In genomic region chrX:11792461-11793421, GRCh38 we compare ENCODE assay signal across 8 cellular contexts. TPM values are rescaled to one million over a fixed set of nuclear protein-coding genes. Genes with fewer than 3 reads are reported as not detected.
A peak's percentile ranks its signal among the peaks of the same experiment; 100 is the strongest.
DNase-seq lines count a peak whose midpoint lies in the region; ATAC-seq and TF ChIP-seq lines count a peak whose summit lies in the region.

No MANE protein-coding gene starts in this region.

- H3K79me2 ChIP-seq in OCI-LY7 (ENCODE audit: insufficient read depth, low read depth, low read length) = no peaks in the 10 kb centered on the region

- peak overlapping the region; percentile 48 for H3K4me2 ChIP-seq in OCI-LY7 (ENCODE audit: low read length)

- no peaks in the 10 kb centered on the region for H3K27me3 Mint-ChIP-seq in activated naive CD4-positive, alpha-beta T cell treated with anti-CD3 and anti-CD28 coated beads, Interleukin-2, amount 50 U/mL, for 24 hours

- intact Hi-C loops in OCI-LY7 (cut with micrococcal nuclease; ENCODE audit: unreplicated experiment) = no loop called here

- POLR2A ChIA-PET in OCI-LY7 (lab: Charles Lee) = interaction anchor here (0.7 to 1.4 kb wide), 4 partner anchors 32 to 261 kb away, joined by 3 to 5 read pairs (median 3); no protein-coding TSS in a partner anchor

- H3K36me3 ChIP-seq in OCI-LY7 (ENCODE audit: insufficient read depth, low read length) = no peaks in the 10 kb centered on the region

- peak; percentile 75 for DNase-seq in OCI-LY7 (ENCODE audit: low spot score)
- peak; percentile 14 to 28 for DNase-seq in stimulated activated CD8-positive, alpha-beta memory T cell treated with anti-CD3 and anti-CD28 coated beads, Interleukin-7, amount 100 ng/mL, for 1 hour (ENCODE audit: low read depth in 2 of 2)
- no peak for DNase-seq in foreskin fibroblast
- DNase-seq in NOMO-1 (lab: John Stamatoyannopoulos, UW; ENCODE audit: unreplicated experiment in 2 of 2) = no peak
- no peak for DNase-seq in HCEC 1CT

- H3K4me3 Mint-ChIP-seq in activated naive CD4-positive, alpha-beta T cell treated with anti-CD3 and anti-CD28 coated beads, Interleukin-2, amount 50 U/mL, for 24 hours = peak overlapping the region; percentile 74

- no TSS peak for BruUV-seq in OCI-LY7 (replicated peaks; lab: Mats Ljungman, UMichigan)

- H2AFZ ChIP-seq in OCI-LY7 (ENCODE audit: low read length) = peak overlapping the region; percentile 83

- H4K20me1 ChIP-seq in OCI-LY7 (ENCODE audit: insufficient read depth, low read length) = no peaks in the 10 kb centered on the region

- H3K27ac ChIP-seq in OCI-LY7 (ENCODE audit: low read depth, low read length, poor library complexity, severe bottlenecking) = peak overlapping the region; percentile 57

- H3K4me3 ChIP-seq in OCI-LY7 (ENCODE audit: low read depth, low read length, poor library complexity, severe bottlenecking) (peak overlapping the region; percentile 29), foreskin fibroblast (ENCODE audit: low read depth in 1 of 2, low read length in 2 of 2) (no peak overlapping the region)

- no peaks in the 10 kb centered on the region for H3K36me3 Mint-ChIP-seq in activated naive CD4-positive, alpha-beta T cell treated with anti-CD3 and anti-CD28 coated beads, Interleukin-2, amount 50 U/mL, for 24 hours

- ATAC-seq in GM18519 (IDR thresholded peaks at IDR 0.05; ENCODE audit: low FRiP score, unreplicated experiment) (peak; percentile 68), HG02642 (IDR thresholded peaks at IDR 0.05; ENCODE audit: poor library complexity, unreplicated experiment) (peak; percentile 92)

- CTCF ChIA-PET in OCI-LY7 (lab: Charles Lee; ENCODE audit: unreplicated experiment) = no interaction called here

- peak overlapping the region; percentile 98 for H3K27ac Mint-ChIP-seq in activated naive CD4-positive, alpha-beta T cell treated with anti-CD3 and anti-CD28 coated beads, Interleukin-2, amount 50 U/mL, for 24 hours

- H3K9me3 Mint-ChIP-seq in activated naive CD4-positive, alpha-beta T cell treated with anti-CD3 and anti-CD28 coated beads, Interleukin-2, amount 50 U/mL, for 24 hours = no peaks in the 10 kb centered on the region

- H3K9me2 ChIP-seq in OCI-LY7 (ENCODE audit: insufficient read depth, low read length) = no peaks in the 10 kb centered on the region

- TF ChIP-seq CTCF in OCI-LY7 (conservative IDR thresholded peaks at IDR 0.05; ENCODE audit: low read length) (no peak), foreskin fibroblast (IDR thresholded peaks at IDR 0.05; ENCODE audit: low read depth, low read length) (no peak)

- peaks cover 33% of the 10 kb centered on the region for H3K4me1 Mint-ChIP-seq in activated naive CD4-positive, alpha-beta T cell treated with anti-CD3 and anti-CD28 coated beads, Interleukin-2, amount 50 U/mL, for 24 hours

- H3K9me3 ChIP-seq in OCI-LY7 (ENCODE audit: low read length) = no peaks in the 10 kb centered on the region

- peaks cover 26% of the 10 kb centered on the region for H3K4me1 ChIP-seq in OCI-LY7 (ENCODE audit: insufficient read depth, low read length, poor library complexity, severe bottlenecking)

RNA-seq across cellular contexts. Expression of gene MSL3, which starts 34.7 kb away (rescaled TPM):
- total RNA-seq in OCI-LY7 (2014; rRNA removed; shearing (Covaris generic)) = 29.4 and 40.7 TPM in 2 replicates
- total RNA-seq in OCI-LY7 (2022) = 42.5 and 47.7 TPM in 2 replicates

Comparison
In these comparisons a context has a peak if more than half of its experiments do, and no peak if none do; other contexts are left out.
1. DNase-seq: peak in OCI-LY7 (single experiment) and stimulated activated CD8-positive, alpha-beta memory T cell treated with anti-CD3 and anti-CD28 coated beads, Interleukin-7, amount 100 ng/mL, for 1 hour (2 of 2); none in foreskin fibroblast (0 of 2), NOMO-1 (0 of 2) and HCEC 1CT (single experiment).